Comparison of ENCODE assay signal across 15 cellular contexts in the genomic region with DNA sequence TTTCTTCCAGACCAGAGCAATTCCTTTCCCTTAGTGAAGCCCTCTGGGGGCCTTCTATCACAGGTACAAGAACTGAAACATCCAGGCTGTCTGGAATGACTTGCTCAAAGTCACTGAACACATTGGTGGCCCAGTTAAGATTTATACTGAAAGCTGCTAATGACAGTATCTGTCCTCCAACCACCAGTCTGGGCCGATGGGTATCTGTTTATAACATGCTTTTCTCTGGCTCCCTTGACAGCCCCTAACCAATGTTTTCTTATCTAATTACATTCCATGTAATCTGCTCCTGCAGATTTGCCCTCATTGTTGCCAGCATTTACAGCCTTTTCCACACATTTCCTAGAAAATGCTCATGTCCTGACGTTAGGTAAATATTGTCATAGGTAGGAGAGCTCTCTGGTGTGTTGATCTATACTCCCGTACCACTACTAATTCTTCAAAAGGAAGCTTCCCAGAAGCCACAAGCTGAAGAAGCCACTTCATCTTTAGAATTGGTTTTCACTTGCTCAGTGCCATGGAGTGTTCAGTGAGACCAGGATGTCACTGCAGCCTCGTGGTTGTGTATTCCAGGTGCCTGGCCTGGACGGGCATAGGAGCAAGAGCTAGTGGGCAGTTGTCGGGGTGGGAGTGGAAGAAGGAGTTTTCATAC.
"Had no signal": no experiment of that assay in that cellular context is flagged by ENCODE, and none has a peak within 500 bp of the region (broad histone marks: within the 10 kb centered on the region; RNA-seq: fewer than 3 reads in every experiment).

No MANE protein-coding gene starts in this region.

- H3K4me1 Mint-ChIP-seq: activated naive CD8-positive, alpha-beta T cell treated with anti-CD3 and anti-CD28 coated beads for 36 hours had no signal

- H3K4me1 ChIP-seq: gastroesophageal sphincter had no signal

- H3K36me3 Mint-ChIP-seq: activated CD4-positive, alpha-beta memory T cell treated with anti-CD3 and anti-CD28 coated beads for 36 hours; activated naive CD8-positive, alpha-beta T cell treated with anti-CD3 and anti-CD28 coated beads for 36 hours; mesothelial cell of epicardium had no signal

- H3K9me3 Mint-ChIP-seq: activated CD4-positive, alpha-beta memory T cell treated with anti-CD3 and anti-CD28 coated beads for 36 hours; activated naive CD8-positive, alpha-beta T cell treated with anti-CD3 and anti-CD28 coated beads for 36 hours; activated T-cell treated with anti-CD3 and anti-CD28 coated beads, Interleukin-2, amount 50 U/mL, for 72 hours; mesothelial cell of epicardium had no signal

- H3K27ac Mint-ChIP-seq: activated CD4-positive, alpha-beta memory T cell treated with anti-CD3 and anti-CD28 coated beads for 36 hours; activated naive CD8-positive, alpha-beta T cell treated with anti-CD3 and anti-CD28 coated beads for 36 hours; activated T-cell treated with anti-CD3 and anti-CD28 coated beads, Interleukin-2, amount 50 U/mL, for 72 hours; mesothelial cell of epicardium had no signal

- H3K4me3 Mint-ChIP-seq: activated CD4-positive, alpha-beta memory T cell treated with anti-CD3 and anti-CD28 coated beads for 36 hours; activated naive CD8-positive, alpha-beta T cell treated with anti-CD3 and anti-CD28 coated beads for 36 hours; activated T-cell treated with anti-CD3 and anti-CD28 coated beads, Interleukin-2, amount 50 U/mL, for 72 hours; mesothelial cell of epicardium had no signal

- DNase-seq: activated CD4-positive, alpha-beta memory T cell treated with anti-CD3 and anti-CD28 coated beads for 36 hours; activated CD4-positive, alpha-beta T cell treated with anti-CD3 and anti-CD28 coated beads for 1 hour; activated gamma-delta T cell treated with Interleukin-2 at 50 U/mL for 16 hours; activated naive CD8-positive, alpha-beta T cell treated with anti-CD3 and anti-CD28 coated beads for 36 hours; activated T-cell treated with anti-CD3 and anti-CD28 coated beads, Interleukin-2, amount 50 U/mL, for 72 hours; brain microvascular endothelial cell; effector memory CD4-positive, alpha-beta T cell; left ventricle myocardium superior; right cardiac atrium; small intestine; tibial artery had no signal

- ATAC-seq: gastroesophageal sphincter, left ventricle myocardium superior, right cardiac atrium had no signal

- H3K4me3 ChIP-seq: gastroesophageal sphincter, tibial artery had no signal

- H3K27me3 ChIP-seq: brain microvascular endothelial cell, gastroesophageal sphincter, neutrophil, tibial artery had no signal

- H3K36me3 ChIP-seq: brain microvascular endothelial cell, gastroesophageal sphincter, neutrophil, tibial artery had no signal

- H3K27ac ChIP-seq: brain microvascular endothelial cell, epithelial cell of prostate, gastroesophageal sphincter, neutrophil, tibial artery had no signal

- H3K9me3 ChIP-seq: gastroesophageal sphincter, neutrophil, tibial artery had no signal
